In the genomic region with DNA sequence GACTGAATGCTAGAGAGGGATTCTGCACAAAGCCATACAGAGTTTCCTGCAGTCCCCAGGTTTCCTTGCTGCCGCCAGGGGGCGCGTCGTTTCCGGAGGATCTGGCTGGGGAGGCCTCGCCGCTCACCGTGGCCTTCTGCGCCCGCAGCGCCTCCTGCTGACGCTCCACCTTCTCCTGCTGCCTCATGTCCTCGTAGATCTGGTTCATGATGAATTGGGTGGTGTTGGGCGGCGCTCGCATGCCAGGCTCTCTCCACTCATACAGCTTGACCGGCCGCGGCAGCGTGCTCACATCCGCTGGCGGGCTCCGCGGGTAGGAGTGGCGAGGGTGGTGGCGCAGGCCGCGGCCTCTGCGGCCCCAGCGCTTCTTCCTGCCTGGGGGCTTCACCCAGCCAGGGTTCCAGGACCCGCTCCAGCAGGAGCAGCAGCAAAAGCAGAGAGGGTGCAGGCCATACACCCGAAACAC, we compare ENCODE assay signal across 11 cellular contexts. TPM values are rescaled to one million over a fixed set of nuclear protein-coding genes. Genes with fewer than 3 reads are reported as not detected.
DNase-seq lines count a peak whose midpoint lies in the region; ATAC-seq and TF ChIP-seq lines count a peak whose summit lies in the region.
"Had no signal": no experiment of that assay in that cellular context is flagged by ENCODE, and none has a peak within 500 bp of the region (broad histone marks: within the 10 kb centered on the region; RNA-seq: fewer than 3 reads in every experiment).

No MANE protein-coding gene starts in this region.

- peak; percentile 15 for DNase-seq in DMS53 (lab: John Stamatoyannopoulos, UW)
- no peak for DNase-seq in DMS53 treated with DMSO at 0.1 percent for 48 hours (lab: John Stamatoyannopoulos, UW; ENCODE audit: unreplicated experiment)
- DNase-seq in Jurkat, Clone E6-1 (ENCODE audit: low read depth, low spot score) = peak; percentile 70
- DNase-seq in endodermal cell = peak; percentile 98
- DNase-seq in sciatic nerve (ENCODE audit: low spot score) = peak; percentile 53
- DNase-seq in cerebellar nuclear complex (lab: John Stamatoyannopoulos, UW) = no peak
- DNase-seq in NCI-H526 (lab: John Stamatoyannopoulos, UW) = no peak
- no peak for DNase-seq in mucosa of gallbladder (ENCODE audit: low spot score)
- DNase-seq: caudate nucleus, hypothalamus had no signal

- no peaks in the 10 kb centered on the region for H3K36me3 ChIP-seq in endodermal cell (ENCODE audit: control insufficient read depth, insufficient read depth, low read length)
- H3K36me3 ChIP-seq: upper lobe of left lung had no signal

- ATAC-seq in sciatic nerve = no peak

- no peaks in the 10 kb centered on the region for H3K36me3 Mint-ChIP-seq in endodermal cell (ENCODE audit: low read depth)

- no peak overlapping the region for H3K9ac ChIP-seq in endodermal cell (ENCODE audit: extremely low read depth, low read length, poor library complexity, severe bottlenecking)

- intact Hi-C loops in sciatic nerve (cut with DNase I) = no loop called here

- H3K9me3 ChIP-seq in endodermal cell (ENCODE audit: control insufficient read depth, low read length) = no peaks in the 10 kb centered on the region
- H3K9me3 ChIP-seq: upper lobe of left lung had no signal

- no peak overlapping the region for H3K4me3 ChIP-seq in Jurkat, Clone E6-1 (ENCODE audit: low read length)
- no peak overlapping the region for H3K4me3 ChIP-seq in endodermal cell (ENCODE audit: low read length)
- H3K4me3 ChIP-seq: upper lobe of left lung had no signal

- H3K4me3 Mint-ChIP-seq in endodermal cell = no peak overlapping the region

- no peaks in the 10 kb centered on the region for H3K4me1 ChIP-seq in endodermal cell (ENCODE audit: control insufficient read depth, insufficient read depth, low read length)
- H3K4me1 ChIP-seq: upper lobe of left lung had no signal

- no peaks in the 10 kb centered on the region for H3K27me3 ChIP-seq in endodermal cell (ENCODE audit: control insufficient read depth, insufficient read depth, low read length, poor library complexity, severe bottlenecking)
- H3K27me3 ChIP-seq: upper lobe of left lung had no signal

- H3K9me3 Mint-ChIP-seq in endodermal cell = peaks cover 14% of the 10 kb centered on the region

- H3K27ac Mint-ChIP-seq in endodermal cell = no peak overlapping the region

- no peaks in the 10 kb centered on the region for H3K4me1 Mint-ChIP-seq in endodermal cell

- 91 to 94% methylated on average over 7 to 32 of the region's 32 CpGs for WGBS in endodermal cell (ENCODE audit: insufficient coverage in 1 of 2, insufficient read length in 1 of 2), 2 experiments

- H3K27me3 Mint-ChIP-seq in endodermal cell (ENCODE audit: insufficient read depth) = peaks cover 6% of the 10 kb centered on the region

- H3K27ac ChIP-seq in endodermal cell (ENCODE audit: low read depth, low read length) = no peak overlapping the region
- H3K27ac ChIP-seq: upper lobe of left lung had no signal

- TF ChIP-seq CTCF in endodermal cell (conservative IDR thresholded peaks at IDR 0.05) = peak; percentile 94

RNA-seq across cellular contexts. Expression of a gene that starts 1.0 kb away (rescaled TPM):
- not detected for polyA plus RNA-seq in Jurkat, Clone E6-1 (2012; ENCODE audit: insufficient read depth, insufficient read length)
- not detected for total RNA-seq in endodermal cell
- polyA plus RNA-seq in endodermal cell (2013, experiment 1 of 2) = not detected
- not detected for polyA plus RNA-seq in endodermal cell (2013, experiment 2 of 2)
- not detected for total RNA-seq in sciatic nerve
- not detected for total RNA-seq in mucosa of gallbladder
- total RNA-seq: upper lobe of left lung had no signal

RNA-seq across cellular contexts. Expression of a gene that starts 50.8 kb away (rescaled TPM):
- polyA plus RNA-seq in Jurkat, Clone E6-1 (2012; ENCODE audit: insufficient read depth, insufficient read length) = not detected
- total RNA-seq in endodermal cell = not detected
- 1.9 TPM for polyA plus RNA-seq in endodermal cell (2013, experiment 1 of 2)
- polyA plus RNA-seq in endodermal cell (2013, experiment 2 of 2) = 0.99 TPM
- total RNA-seq in sciatic nerve = not detected
- total RNA-seq in mucosa of gallbladder = not detected
- total RNA-seq: upper lobe of left lung had no signal

Comparison
In these comparisons a context has a peak if more than half of its experiments do, and no peak if none do; other contexts are left out.
1. DNase-seq: peak in DMS53 (single experiment), Jurkat, Clone E6-1 (single experiment), endodermal cell (single experiment) and sciatic nerve (single experiment); none in DMS53 treated with DMSO at 0.1 percent for 48 hours (single experiment), cerebellar nuclear complex (0 of 2), NCI-H526 (0 of 2) and mucosa of gallbladder (single experiment).